In genomic region chr9:113590991-113591898, GRCh38 we compare ENCODE assay signal across 8 cellular contexts.
DNase-seq lines count a peak whose midpoint lies in the region; ATAC-seq, FAIRE-seq and TF ChIP-seq lines count a peak whose summit lies in the region.

No MANE protein-coding gene starts in this region.

- DNase-seq in NCI-H82 (lab: John Stamatoyannopoulos, UW), result peak; percentile 89
- DNase-seq in activated CD4-positive, alpha-beta memory T cell treated with anti-CD3 and anti-CD28 coated beads, Interleukin-2, amount 10 ng/mL, durations not matched to agents 7 days and 5 days, result peak; percentile 71
- DNase-seq in epithelial cell of esophagus (ENCODE audit: low read depth), result peak; percentile 77
- peak; percentile 89 for DNase-seq in mucosa of gallbladder (ENCODE audit: low spot score)
- DNase-seq in stimulated activated naive CD8-positive, alpha-beta T cell treated with anti-CD3 and anti-CD28 coated beads, Interleukin-15, amount 100 ng/mL, for 72 hours, result peak; percentile 64 to 75

- peaks cover 4% of the 10 kb centered on the region for H3K36me3 Mint-ChIP-seq in activated CD4-positive, alpha-beta memory T cell treated with anti-CD3 and anti-CD28 coated beads, Interleukin-2, amount 10 ng/mL, durations not matched to agents 7 days and 5 days (ENCODE audit: low read depth)

- TF ChIP-seq CTCF in GM12875 (IDR thresholded peaks at IDR 0.05; ENCODE audit: borderline replicate concordance, insufficient read depth, low read depth, low read length), result peak; percentile 88
- TF ChIP-seq CTCF in epithelial cell of esophagus (IDR thresholded peaks at IDR 0.05; ENCODE audit: insufficient read depth, low read depth, low read length, missing control alignments), result peak; percentile 93

- CTCF ChIA-PET in activated CD4-positive, alpha-beta memory T cell treated with anti-CD3 and anti-CD28 coated beads, Interleukin-2, amount 10 ng/mL, durations not matched to agents 7 days and 5 days (lab: Charles Lee), result interaction anchor here (0.6 to 8.0 kb wide), 41 partner anchors 9 to 478 kb away, joined by 3 to 186 read pairs (median 5); partner anchors contain the start of genes ALAD, C9orf43 and POLE3

- peaks cover 48% of the 10 kb centered on the region for H3K4me1 Mint-ChIP-seq in activated CD4-positive, alpha-beta memory T cell treated with anti-CD3 and anti-CD28 coated beads, Interleukin-2, amount 10 ng/mL, durations not matched to agents 7 days and 5 days
- H3K4me1 Mint-ChIP-seq in stimulated activated naive CD8-positive, alpha-beta T cell treated with anti-CD3 and anti-CD28 coated beads, Interleukin-15, amount 100 ng/mL, for 72 hours, result peaks cover 62% of the 10 kb centered on the region

- FAIRE-seq in A204.1 (lab: Jason Lieb, UNC), result peak; percentile 89

- H3K9me3 Mint-ChIP-seq in activated CD4-positive, alpha-beta memory T cell treated with anti-CD3 and anti-CD28 coated beads, Interleukin-2, amount 10 ng/mL, durations not matched to agents 7 days and 5 days, result no peaks in the 10 kb centered on the region
- no peaks in the 10 kb centered on the region for H3K9me3 Mint-ChIP-seq in stimulated activated naive CD8-positive, alpha-beta T cell treated with anti-CD3 and anti-CD28 coated beads, Interleukin-15, amount 100 ng/mL, for 72 hours

- peak; percentile 43 for ATAC-seq in HG03095 (IDR thresholded peaks at IDR 0.05; ENCODE audit: unreplicated experiment)
- peak; percentile 79 for ATAC-seq in stimulated activated naive CD8-positive, alpha-beta T cell treated with anti-CD3 and anti-CD28 coated beads, Interleukin-15, amount 100 ng/mL, for 72 hours

- POLR2A ChIA-PET in activated CD4-positive, alpha-beta memory T cell treated with anti-CD3 and anti-CD28 coated beads, Interleukin-2, amount 10 ng/mL, durations not matched to agents 7 days and 5 days (lab: Charles Lee), result interaction anchor here (1.0 to 2.3 kb wide), 5 partner anchors 9 to 74 kb away, joined by 3 to 8 read pairs (median 4); no protein-coding TSS in a partner anchor

- H3K4me3 Mint-ChIP-seq in activated CD4-positive, alpha-beta memory T cell treated with anti-CD3 and anti-CD28 coated beads, Interleukin-2, amount 10 ng/mL, durations not matched to agents 7 days and 5 days, result no peak overlapping the region
- no peak overlapping the region for H3K4me3 Mint-ChIP-seq in stimulated activated naive CD8-positive, alpha-beta T cell treated with anti-CD3 and anti-CD28 coated beads, Interleukin-15, amount 100 ng/mL, for 72 hours

- H3K27ac Mint-ChIP-seq in activated CD4-positive, alpha-beta memory T cell treated with anti-CD3 and anti-CD28 coated beads, Interleukin-2, amount 10 ng/mL, durations not matched to agents 7 days and 5 days, result no peak overlapping the region
- H3K27ac Mint-ChIP-seq in stimulated activated naive CD8-positive, alpha-beta T cell treated with anti-CD3 and anti-CD28 coated beads, Interleukin-15, amount 100 ng/mL, for 72 hours, result peak overlapping the region in 1 of 2 donors; percentile 55

- no peaks in the 10 kb centered on the region for H3K27me3 Mint-ChIP-seq in activated CD4-positive, alpha-beta memory T cell treated with anti-CD3 and anti-CD28 coated beads, Interleukin-2, amount 10 ng/mL, durations not matched to agents 7 days and 5 days
- no peaks in the 10 kb centered on the region for H3K27me3 Mint-ChIP-seq in stimulated activated naive CD8-positive, alpha-beta T cell treated with anti-CD3 and anti-CD28 coated beads, Interleukin-15, amount 100 ng/mL, for 72 hours

- no peak overlapping the region for H3K4me3 ChIP-seq in GM12875 (ENCODE audit: low read depth, low read length)
- no peak overlapping the region for H3K4me3 ChIP-seq in epithelial cell of esophagus (ENCODE audit: low read length)
